In the genomic region with DNA sequence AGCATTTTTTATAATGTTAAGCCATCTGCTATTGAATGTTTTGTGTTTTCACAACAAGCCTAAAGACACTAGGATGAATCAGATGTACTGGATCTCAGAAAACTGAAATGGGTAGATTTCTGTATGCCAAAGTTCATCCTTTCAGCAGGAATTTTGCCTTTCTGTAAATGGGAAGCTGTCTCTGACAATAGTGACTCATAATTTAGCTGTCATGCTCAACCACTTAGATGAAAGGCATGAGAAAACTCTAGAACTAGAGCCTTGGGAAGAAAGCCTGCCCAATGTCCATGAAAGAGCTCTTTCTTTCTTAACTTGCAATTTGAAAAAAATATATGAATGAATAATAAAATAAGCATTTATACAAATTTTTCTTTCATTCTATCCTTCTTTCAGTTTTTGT, we compare ENCODE assay signal across 23 cellular contexts.
DNase-seq lines count a peak whose midpoint lies in the region; ATAC-seq, FAIRE-seq and TF ChIP-seq lines count a peak whose summit lies in the region.
"Had no signal": no experiment of that assay in that cellular context is flagged by ENCODE, and none has a peak within 500 bp of the region (broad histone marks: within the 10 kb centered on the region; RNA-seq: fewer than 3 reads in every experiment).

No MANE protein-coding gene starts in this region.

- DNase-seq in DMS53 treated with DMSO at 0.1 percent for 48 hours (lab: John Stamatoyannopoulos, UW; ENCODE audit: unreplicated experiment) (peak; percentile 11), PC-3 (peak; percentile 57), bronchial epithelial cell (ENCODE audit: low read depth) (peak; percentile 11), mesenchymal stem cell (peak; percentile 55), T-helper 1 cell (no peak), iPS-NIHi7 (ENCODE audit: extremely low spot score) (no peak)
- DNase-seq: activated B cell treated with CpG ODN at 0.5 μM for 24 hours; activated CD4-positive, alpha-beta memory T cell treated with anti-CD3 and anti-CD28 coated beads for 36 hours; activated gamma-delta T cell; hypothalamus; KG1; kidney; NCI-H187; NCI-H82; PC-9; retina had no signal

- no peak for FAIRE-seq in bronchial epithelial cell (lab: Jason Lieb, UNC)
- FAIRE-seq: GM12891, H1, kidney had no signal

- intact Hi-C loops in PC-3 (cut with micrococcal nuclease) = no loop called here

- H3K4me2 ChIP-seq in PC-3 (ENCODE audit: low read length) (no peak overlapping the region), mesenchymal stem cell (ENCODE audit: low read length, poor library complexity, severe bottlenecking) (no peak overlapping the region)
- H3K4me2 ChIP-seq: PC-9 had no signal

- no peaks in the 10 kb centered on the region for H3K9me2 ChIP-seq in PC-3 (replicated peaks; ENCODE audit: low read length)

- no peak overlapping the region for H3K14ac ChIP-seq in mesenchymal stem cell (ENCODE audit: low read length in 2 of 2)

- POLR2A ChIA-PET in PC-3 (lab: Charles Lee; ENCODE audit: unreplicated experiment) = no interaction called here

- H3K36me3 ChIP-seq in PC-3 (ENCODE audit: low read depth, low read length) (no peaks in the 10 kb centered on the region), bronchial epithelial cell (ENCODE audit: control insufficient read depth, insufficient read depth, low read length) (no peaks in the 10 kb centered on the region), mesenchymal stem cell (ENCODE audit: control insufficient read depth in 1 of 2, insufficient read depth in 2 of 2, low read depth in 1 of 2, low read length in 2 of 2) (no peaks in the 10 kb centered on the region), gastroesophageal sphincter (no peaks in the 10 kb centered on the region)
- H3K36me3 ChIP-seq: neutrophil had no signal

- TF ChIP-seq CTCF in PC-3 (conservative IDR thresholded peaks at IDR 0.05; ENCODE audit: low read depth, low read length) (no peak), bronchial epithelial cell (IDR thresholded peaks at IDR 0.05; ENCODE audit: insufficient read depth, low read length, severe bottlenecking) (no peak), gastroesophageal sphincter (IDR thresholded peaks at IDR 0.05) (no peak)

- H3K9me3 ChIP-seq in PC-3 (ENCODE audit: low read length) (no peaks in the 10 kb centered on the region), mesenchymal stem cell (ENCODE audit: control insufficient read depth, low read length) (no peaks in the 10 kb centered on the region), gastroesophageal sphincter (no peaks in the 10 kb centered on the region)
- H3K9me3 ChIP-seq: neutrophil had no signal

- no peak overlapping the region for H4K8ac ChIP-seq in mesenchymal stem cell (ENCODE audit: low read length)

- no peak overlapping the region for H3K9ac ChIP-seq in PC-3 (ENCODE audit: low read length)
- H3K9ac ChIP-seq in mesenchymal stem cell (ENCODE audit: low read length) = no peak overlapping the region

- no TSS peak for BruUV-seq in PC-3 (replicated peaks; lab: Mats Ljungman, UMichigan)

- H2BK12ac ChIP-seq in mesenchymal stem cell (ENCODE audit: low read length in 2 of 2) = no peak overlapping the region

- no peak overlapping the region for H2BK5ac ChIP-seq in mesenchymal stem cell (ENCODE audit: low read depth, low read length, poor library complexity, severe bottlenecking)

- H3K27ac ChIP-seq in PC-3 (ENCODE audit: low read length) (peak overlapping the region; percentile 39; the same call in 1 of the 2 replicates), mesenchymal stem cell (ENCODE audit: low read length, poor library complexity, severe bottlenecking) (no peak overlapping the region), gastroesophageal sphincter (no peak overlapping the region)
- H3K27ac ChIP-seq: neutrophil, PC-9, SK-N-MC had no signal

- no peaks in the 10 kb centered on the region for H3F3A ChIP-seq in PC-3 (ENCODE audit: low read length, unreplicated experiment)

- TF ChIP-seq POLR2A in gastroesophageal sphincter (IDR thresholded peaks at IDR 0.05) = no peak

- no peak overlapping the region for H2AK5ac ChIP-seq in mesenchymal stem cell (ENCODE audit: low read length, severe bottlenecking)

- CTCF ChIA-PET in PC-3 (lab: Charles Lee) = no interaction called here

- no peaks in the 10 kb centered on the region for H3K79me2 ChIP-seq in PC-3 (ENCODE audit: low read length)

- no peaks in the 10 kb centered on the region for H3K4me1 ChIP-seq in PC-3 (ENCODE audit: insufficient read depth, low read length)
- H3K4me1 ChIP-seq in mesenchymal stem cell (ENCODE audit: control insufficient read depth, insufficient read depth, low read depth, low read length) = no peaks in the 10 kb centered on the region
- H3K4me1 ChIP-seq in gastroesophageal sphincter = no peaks in the 10 kb centered on the region

- no peak for TF ChIP-seq EP300 in gastroesophageal sphincter (IDR thresholded peaks at IDR 0.05)

- no peaks in the 10 kb centered on the region for H3K79me1 ChIP-seq in mesenchymal stem cell (replicated peaks; ENCODE audit: low read length, poor library complexity, severe bottlenecking)

- H3K4me3 ChIP-seq in PC-3 (ENCODE audit: low read length) (no peak overlapping the region), bronchial epithelial cell (ENCODE audit: low read depth, low read length) (no peak overlapping the region), mesenchymal stem cell (ENCODE audit: insufficient read depth in 1 of 2, low read depth in 1 of 2, low read length in 2 of 2) (no peak overlapping the region), gastroesophageal sphincter (no peak overlapping the region)
- H3K4me3 ChIP-seq: lung, PC-9, SK-N-MC had no signal

- H2BK15ac ChIP-seq in mesenchymal stem cell (ENCODE audit: low read depth, poor library complexity, severe bottlenecking) = no peak overlapping the region

- H3K18ac ChIP-seq in mesenchymal stem cell (ENCODE audit: low read depth in 1 of 2, low read length in 2 of 2) = no peak overlapping the region

- no peak overlapping the region for H2BK120ac ChIP-seq in mesenchymal stem cell (ENCODE audit: low read depth, low read length)

- H3K4ac ChIP-seq in mesenchymal stem cell (ENCODE audit: low read depth in 1 of 2, low read length in 2 of 2) = no peak overlapping the region

- no peaks in the 10 kb centered on the region for H4K20me1 ChIP-seq in PC-3 (ENCODE audit: low read length)

- ATAC-seq in PC-3 (peak; percentile 54), HG03175 (IDR thresholded peaks at IDR 0.05; ENCODE audit: unreplicated experiment) (no peak), gastroesophageal sphincter (no peak)

- H3K23ac ChIP-seq in mesenchymal stem cell (ENCODE audit: low read length in 2 of 2) = no peak overlapping the region

- H2AFZ ChIP-seq in PC-3 (ENCODE audit: low read length) = no peak overlapping the region
- no peak overlapping the region for H2AFZ ChIP-seq in mesenchymal stem cell (ENCODE audit: low read depth, low read length)
- H2AFZ ChIP-seq: PC-9 had no signal

- H3K27me3 ChIP-seq in PC-3 (ENCODE audit: low read length) = no peaks in the 10 kb centered on the region
- no peaks in the 10 kb centered on the region for H3K27me3 ChIP-seq in bronchial epithelial cell (ENCODE audit: control insufficient read depth, insufficient read depth, low read length)
- H3K27me3 ChIP-seq in mesenchymal stem cell (ENCODE audit: control insufficient read depth in 1 of 2, insufficient read depth in 1 of 2, low read length in 2 of 2) = no peaks in the 10 kb centered on the region
- no peaks in the 10 kb centered on the region for H3K27me3 ChIP-seq in gastroesophageal sphincter
- H3K27me3 ChIP-seq: neutrophil had no signal

- H4K91ac ChIP-seq in mesenchymal stem cell (ENCODE audit: low read length) = no peak overlapping the region

Comparison
In these comparisons a context has a peak if more than half of its experiments do, and no peak if none do; other contexts are left out.
1. DNase-seq: peak in DMS53 treated with DMSO at 0.1 percent for 48 hours (single experiment), PC-3 (single experiment), bronchial epithelial cell (single experiment) and mesenchymal stem cell (single experiment); none in T-helper 1 cell (0 of 5) and iPS-NIHi7 (single experiment).